ENCODE assay signal across 1 cellular context in genomic region chr13:44141725-44142539, GRCh38.
TF ChIP-seq lines count a peak whose summit lies in the region.

No MANE protein-coding gene starts in this region.

TF ChIP-seq in H1, 55 proteins besides CTCF, POLR2A, EP300 and RAD21 (continued from another document):
- TF ChIP-seq SIX5 (IDR thresholded peaks at IDR 0.05; ENCODE audit: low read depth, low read length) = no peak
- TF ChIP-seq TCF12 (IDR thresholded peaks at IDR 0.05; ENCODE audit: low read depth, low read length) = no peak
- peak; percentile 89 for TF ChIP-seq ASH2L (IDR thresholded peaks at IDR 0.05; ENCODE audit: low read length)
- TF ChIP-seq SAP30 (IDR thresholded peaks at IDR 0.05; ENCODE audit: insufficient read depth, insufficient replicate concordance, low read length) = no peak
- TF ChIP-seq, protein P1, sequence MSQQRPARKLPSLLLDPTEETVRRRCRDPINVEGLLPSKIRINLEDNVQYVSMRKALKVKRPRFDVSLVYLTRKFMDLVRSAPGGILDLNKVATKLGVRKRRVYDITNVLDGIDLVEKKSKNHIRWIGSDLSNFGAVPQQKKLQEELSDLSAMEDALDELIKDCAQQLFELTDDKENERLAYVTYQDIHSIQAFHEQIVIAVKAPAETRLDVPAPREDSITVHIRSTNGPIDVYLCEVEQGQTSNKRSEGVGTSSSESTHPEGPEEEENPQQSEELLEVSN (IDR thresholded peaks at IDR 0.05) = peak; percentile 6; the same call in 1 of the 2 replicates
- TF ChIP-seq SUZ12 (IDR thresholded peaks at IDR 0.05; ENCODE audit: low read length) = no peak
- peak; percentile 30; the same call in 1 of the 2 replicates for TF ChIP-seq MAX (IDR thresholded peaks at IDR 0.05)
- no peak for TF ChIP-seq KDM5A (IDR thresholded peaks at IDR 0.05; ENCODE audit: low read length)
- TF ChIP-seq PHF8 (conservative IDR thresholded peaks at IDR 0.05; ENCODE audit: low read depth, low read length) = peak; percentile 86
- no peak for TF ChIP-seq CEBPB (IDR thresholded peaks at IDR 0.05; ENCODE audit: low read depth, low read length)
- peak; percentile 55; the same call in 1 of the 2 replicates for TF ChIP-seq GTF2F1 (IDR thresholded peaks at IDR 0.05; ENCODE audit: borderline replicate concordance, low read depth, low read length)
- TF ChIP-seq HDAC2 (IDR thresholded peaks at IDR 0.05; ENCODE audit: borderline replicate concordance in 1 of 2, low read depth in 2 of 2, low read length in 2 of 2) = no peak
- 0 out of 4 replicates have a peak, but pooled peaks of 1 of the 2 experiments have one; percentile 18 for TF ChIP-seq SIN3A (conservative IDR thresholded peaks at IDR 0.05 in 1 of 2, IDR thresholded peaks at IDR 0.05 in 1 of 2; ENCODE audit: low read depth in 1 of 2, low read length in 2 of 2)
- TF ChIP-seq RXRA (IDR thresholded peaks at IDR 0.05; ENCODE audit: insufficient read depth, low read depth, low read length) = no peak
- no peak for TF ChIP-seq BACH1 (IDR thresholded peaks at IDR 0.05; ENCODE audit: low read length)
- no peak for TF ChIP-seq BRCA1 (IDR thresholded peaks at IDR 0.05; ENCODE audit: low read depth, low read length)
- TF ChIP-seq EZH2 (IDR thresholded peaks at IDR 0.05; ENCODE audit: low read depth, low read length, severe bottlenecking) = no peak
- no peak for TF ChIP-seq GABPA (IDR thresholded peaks at IDR 0.05; ENCODE audit: borderline replicate concordance, insufficient read depth, low read length)
- TF ChIP-seq CHD2 (IDR thresholded peaks at IDR 0.05; ENCODE audit: low read length) = peak; percentile 70
- no peak for TF ChIP-seq NANOG (IDR thresholded peaks at IDR 0.05; ENCODE audit: insufficient read depth, low read depth, low read length, poor library complexity, severe bottlenecking)
- peak; percentile 24 for TF ChIP-seq KDM4A (IDR thresholded peaks at IDR 0.05; ENCODE audit: low read depth, low read length, severe bottlenecking)
- TF ChIP-seq SP1 (IDR thresholded peaks at IDR 0.05; ENCODE audit: low read depth, low read length) = peak; percentile 83
- TF ChIP-seq POLR2AphosphoS5 (IDR thresholded peaks at IDR 0.05; ENCODE audit: low read depth, low read length) = peak; percentile 82
- TF ChIP-seq JUN (IDR thresholded peaks at IDR 0.05; ENCODE audit: low read depth, low read length) = no peak
- TF ChIP-seq SIRT6 (IDR thresholded peaks at IDR 0.05; ENCODE audit: low read length) = no peak
- peak; percentile 45; the same call in 1 of the 2 replicates for TF ChIP-seq SP2 (IDR thresholded peaks at IDR 0.05; ENCODE audit: low read length)
- TF ChIP-seq CREB1 (IDR thresholded peaks at IDR 0.05) = 0 out of 2 replicates have a peak, but pooled peaks have one; percentile 43
- TF ChIP-seq TAF7 (optimal IDR thresholded peaks at IDR 0.05; ENCODE audit: borderline replicate concordance, low read depth, low read length) = peak; percentile 83
- TF ChIP-seq BCL11A (IDR thresholded peaks at IDR 0.05; ENCODE audit: low read depth in 2 of 2, low read length in 2 of 2) = no peak
- no peak for TF ChIP-seq ZNF274 (IDR thresholded peaks at IDR 0.05; ENCODE audit: borderline replicate concordance, extremely low read depth, low read length)
- peak; percentile 79 for TF ChIP-seq TBP (IDR thresholded peaks at IDR 0.05; ENCODE audit: low read depth, low read length)
